Comparison of ENCODE assay signal across 1 cellular context in the genomic region with DNA sequence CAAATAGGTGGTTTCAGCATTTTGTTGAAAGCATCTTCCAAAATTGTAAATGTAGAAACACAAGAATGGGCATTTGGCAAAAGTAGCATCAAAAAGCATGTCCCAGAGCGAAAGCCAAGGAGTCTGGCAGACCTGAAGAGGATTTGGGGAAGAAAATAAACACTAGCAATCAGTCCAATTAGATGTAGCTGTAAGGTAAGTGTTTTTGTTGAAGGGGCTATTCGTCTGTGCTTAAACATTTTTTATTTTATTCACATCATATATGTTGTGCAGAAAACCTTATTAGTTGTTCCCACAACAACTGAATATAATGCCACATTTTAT.
TF ChIP-seq lines count a peak whose summit lies in the region.

No MANE protein-coding gene starts in this region.

TF ChIP-seq in SK-N-SH treated with all-trans-retinoic acid at 6 μM for 48 hours, 23 proteins besides CTCF, POLR2A, EP300 and RAD21 (continued from another document):
- TF ChIP-seq, protein P1, sequence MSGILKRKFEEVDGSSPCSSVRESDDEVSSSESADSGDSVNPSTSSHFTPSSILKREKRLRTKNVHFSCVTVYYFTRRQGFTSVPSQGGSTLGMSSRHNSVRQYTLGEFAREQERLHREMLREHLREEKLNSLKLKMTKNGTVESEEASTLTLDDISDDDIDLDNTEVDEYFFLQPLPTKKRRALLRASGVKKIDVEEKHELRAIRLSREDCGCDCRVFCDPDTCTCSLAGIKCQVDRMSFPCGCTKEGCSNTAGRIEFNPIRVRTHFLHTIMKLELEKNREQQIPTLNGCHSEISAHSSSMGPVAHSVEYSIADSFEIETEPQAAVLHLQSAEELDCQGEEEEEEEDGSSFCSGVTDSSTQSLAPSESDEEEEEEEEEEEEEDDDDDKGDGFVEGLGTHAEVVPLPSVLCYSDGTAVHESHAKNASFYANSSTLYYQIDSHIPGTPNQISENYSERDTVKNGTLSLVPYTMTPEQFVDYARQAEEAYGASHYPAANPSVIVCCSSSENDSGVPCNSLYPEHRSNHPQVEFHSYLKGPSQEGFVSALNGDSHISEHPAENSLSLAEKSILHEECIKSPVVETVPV (CRISPR knock-in tag; IDR thresholded peaks at IDR 0.05), result no peak
- TF ChIP-seq ESRRG (CRISPR knock-in tag; IDR thresholded peaks at IDR 0.05) (no peak), CSDC2 (CRISPR knock-in tag; IDR thresholded peaks at IDR 0.05) (no peak), OSR1 (CRISPR knock-in tag; IDR thresholded peaks at IDR 0.05) (no peak), PPARA (CRISPR knock-in tag; IDR thresholded peaks at IDR 0.05; ENCODE audit: borderline replicate concordance) (no peak)
